Comparison of ENCODE assay signal across 9 cellular contexts in genomic region chr9:35517136-35517535, GRCh38. TPM values are rescaled to one million over a fixed set of nuclear protein-coding genes. Genes with fewer than 3 reads are reported as not detected.
DNase-seq lines count a peak whose midpoint lies in the region; ATAC-seq and TF ChIP-seq lines count a peak whose summit lies in the region.
"Had no signal": no experiment of that assay in that cellular context is flagged by ENCODE, and none has a peak within 500 bp of the region (broad histone marks: within the 10 kb centered on the region; RNA-seq: fewer than 3 reads in every experiment).

No MANE protein-coding gene starts in this region.

- H3K27ac ChIP-seq in lung (ENCODE audit: low read depth in 1 of 2, low read length in 1 of 2) (peak overlapping the region; percentile 53 to 98), temporal lobe (ENCODE audit: low read depth, low read length) (peak overlapping the region; percentile 91)

- DNase-seq in Jurkat, Clone E6-1 (ENCODE audit: low read depth, low spot score): peak; percentile 17
- DNase-seq in chondrocyte (ENCODE audit: low spot score): no peak
- DNase-seq in lung (ENCODE audit: low spot score): no peak
- no peak for DNase-seq in NCI-H2081 treated with DMSO at 0.1 percent for 48 hours (lab: John Stamatoyannopoulos, UW)
- DNase-seq in KG1 (lab: John Stamatoyannopoulos, UW): no peak
- no peak for DNase-seq in NCI-H524 (lab: John Stamatoyannopoulos, UW)
- DNase-seq: NCI-H774 had no signal

- peaks cover 95% of the 10 kb centered on the region for H3K4me1 Mint-ChIP-seq in chondrocyte (ENCODE audit: low read depth)

- H3K4me1 ChIP-seq in lung (ENCODE audit: control insufficient read depth in 2 of 2, insufficient read depth in 2 of 2, low read length in 2 of 2): peaks cover 20 to 61% of the 10 kb centered on the region in 2 donors

- 81 to 82% methylated on average over 3 of the region's 3 CpGs for WGBS in lung, 2 donors

- no peaks in the 10 kb centered on the region for H3K27me3 ChIP-seq in lung (ENCODE audit: control insufficient read depth, insufficient read depth)

- H3K36me3 Mint-ChIP-seq in chondrocyte (ENCODE audit: low read depth): peaks cover 5% of the 10 kb centered on the region

- no peak overlapping the region for H3K4me3 Mint-ChIP-seq in chondrocyte (ENCODE audit: unreplicated experiment)

- H3K9me3 Mint-ChIP-seq in chondrocyte (ENCODE audit: low read depth): no peaks in the 10 kb centered on the region

- no peaks in the 10 kb centered on the region for H3K9me3 ChIP-seq in lung (ENCODE audit: control insufficient read depth in 2 of 2, insufficient read depth in 1 of 2, low read length in 1 of 2)

- no peaks in the 10 kb centered on the region for H3K27me3 Mint-ChIP-seq in chondrocyte (ENCODE audit: low read depth)

- TF ChIP-seq CTCF in chondrocyte (IDR thresholded peaks at IDR 0.05) (no peak), lung (IDR thresholded peaks at IDR 0.05; ENCODE audit: control extremely low read depth, extremely low read depth) (no peak)

- ATAC-seq in lung (ENCODE audit: insufficient read depth, low FRiP score): no peak
- ATAC-seq in GM18909 (IDR thresholded peaks at IDR 0.05; ENCODE audit: poor library complexity, unreplicated experiment): no peak

- no peaks in the 10 kb centered on the region for H3K36me3 ChIP-seq in lung (ENCODE audit: control insufficient read depth in 2 of 2, insufficient read depth in 2 of 2, low read length in 2 of 2)

- no peak overlapping the region for H3K4me3 ChIP-seq in Jurkat, Clone E6-1 (ENCODE audit: low read length)
- no peak overlapping the region for H3K4me3 ChIP-seq in lung

- H3K27ac Mint-ChIP-seq in chondrocyte (ENCODE audit: unreplicated experiment): peak overlapping the region; percentile 99

RNA-seq across cellular contexts. Expression of gene RUSC2, which starts 27.2 kb away (rescaled TPM):
- 5.2 TPM for polyA plus RNA-seq in Jurkat, Clone E6-1 (2012; ENCODE audit: insufficient read depth, insufficient read length)
- total RNA-seq in chondrocyte (96.3 to 135 TPM (median 107 TPM) in 3 replicates), lung (10 to 100 TPM; 12.2 to 25.7 TPM), temporal lobe (45.2 TPM)
- 10 to 100 TPM; 12.8 to 16.6 TPM for polyA plus RNA-seq in lung
